ENCODE assay signal across 11 cellular contexts in genomic region chr2:234676109-234676858, GRCh38.
DNase-seq lines count a peak whose midpoint lies in the region; ATAC-seq and TF ChIP-seq lines count a peak whose summit lies in the region.
"Had no signal": no experiment of that assay in that cellular context is flagged by ENCODE, and none has a peak within 500 bp of the region (broad histone marks: within the 10 kb centered on the region; RNA-seq: fewer than 3 reads in every experiment).

No MANE protein-coding gene starts in this region.

- no peak overlapping the region for H4K91ac ChIP-seq in neuronal stem cell (ENCODE audit: low read depth, low read length, poor library complexity)

- H2BK5ac ChIP-seq in neuronal stem cell (ENCODE audit: low read length) = no peak overlapping the region

- H2BK12ac ChIP-seq in neuronal stem cell (ENCODE audit: low read length) = no peak overlapping the region

- H2BK120ac ChIP-seq in neuronal stem cell (ENCODE audit: low read depth, low read length) = no peak overlapping the region

- H3K9me3 ChIP-seq in HUES64 (ENCODE audit: insufficient read depth, low read depth, low read length) (peaks cover 11% of the 10 kb centered on the region), neuronal stem cell (replicated peaks in 1 of 2; ENCODE audit: control insufficient read depth in 2 of 2, insufficient read depth in 1 of 2, low read depth in 1 of 2, low read length in 2 of 2) (peaks cover 6 to 26% of the 10 kb centered on the region in 2 donors)

- H3K36me3 ChIP-seq in HUES64 (ENCODE audit: insufficient read depth, low read length) (no peaks in the 10 kb centered on the region), neuronal stem cell (replicated peaks in 1 of 2; ENCODE audit: control insufficient read depth in 2 of 2, insufficient read depth in 2 of 2, low read length in 2 of 2) (no peaks in the 10 kb centered on the region)

- H3K27me3 ChIP-seq in HUES64 (ENCODE audit: insufficient read depth, low read length) (no peaks in the 10 kb centered on the region), dorsolateral prefrontal cortex (peaks cover 0 to 5% (median 0%) of the 10 kb centered on the region in 45 donors), neuronal stem cell (ENCODE audit: control insufficient read depth in 3 of 3, insufficient read depth in 3 of 3, low read depth in 1 of 3, low read length in 3 of 3) (no peaks in the 10 kb centered on the region)

- WGBS in HUES64 = 55% methylated on average over 5 of the region's 5 CpGs
- WGBS in neuronal stem cell (ENCODE audit: extremely low coverage in 2 of 2, insufficient read length in 2 of 2, insufficient replicate concordance in 1 of 2), 2 donors = no CpG with 5 or more reads among the region's 5 CpGs

- peak; percentile 19 for DNase-seq in NCI-H2171 (lab: John Stamatoyannopoulos, UW)
- no peak for DNase-seq in dorsolateral prefrontal cortex
- DNase-seq in neuronal stem cell (ENCODE audit: low spot score) = no peak
- DNase-seq in NCI-H524 (lab: John Stamatoyannopoulos, UW) = no peak
- no peak for DNase-seq in SKM-1 treated with dmso at 0.1 percent for 144 hours (lab: John Stamatoyannopoulos, UW; ENCODE audit: unreplicated experiment)
- DNase-seq: activated T-cell treated with anti-CD3 and anti-CD28 coated beads, Interleukin-2, amount 50 U/mL, for 48 hours; cortex of kidney; KG1 had no signal

- H3K4me2 ChIP-seq in neuronal stem cell (ENCODE audit: insufficient read depth, low read length, poor library complexity, severe bottlenecking) = no peak overlapping the region

- intact Hi-C loops in dorsolateral prefrontal cortex (cut with DNase I) = no loop called here

- H2AFZ ChIP-seq in neuronal stem cell (ENCODE audit: low read length) = peak overlapping the region; percentile 70

- H3K14ac ChIP-seq in neuronal stem cell (ENCODE audit: low read length) = no peak overlapping the region

- H3K4me1 ChIP-seq in HUES64 (ENCODE audit: insufficient read depth, low read length) (peaks cover 37% of the 10 kb centered on the region), neuronal stem cell (ENCODE audit: control insufficient read depth in 2 of 2, insufficient read depth in 1 of 2, low read depth in 1 of 2, low read length in 2 of 2) (peaks cover 19 to 24% of the 10 kb centered on the region in 2 donors)

- H3K9ac ChIP-seq in HUES64 (ENCODE audit: low read depth, low read length) = 0 out of 2 replicates have a peak overlapping the region, but pooled peaks have one; percentile 1
- no peak overlapping the region for H3K9ac ChIP-seq in neuronal stem cell (ENCODE audit: low read depth, low read length, poor library complexity)

- H2AK5ac ChIP-seq in neuronal stem cell (ENCODE audit: low read depth, low read length) = no peak overlapping the region

- H3K18ac ChIP-seq in neuronal stem cell (ENCODE audit: low read length) = no peak overlapping the region

- no peak overlapping the region for H4K8ac ChIP-seq in neuronal stem cell (ENCODE audit: low read depth, low read length)

- H3K27ac ChIP-seq in HUES64 (ENCODE audit: low read depth, low read length) (peak overlapping the region; percentile 78; the same call in 1 of the 2 replicates), dorsolateral prefrontal cortex (peak overlapping the region in 36 of 59 donors; percentile 1 to 75 (median 40)), neuronal stem cell (replicated peaks; ENCODE audit: low read length) (peak overlapping the region; percentile 85)

- H3K23ac ChIP-seq in neuronal stem cell (ENCODE audit: low read depth, low read length, poor library complexity) = no peak overlapping the region

- no peak overlapping the region for H3K4me3 ChIP-seq in HUES64 (ENCODE audit: low read length)
- peak overlapping the region in 1 of 59 donors; percentile 33 for H3K4me3 ChIP-seq in dorsolateral prefrontal cortex
- no peak overlapping the region for H3K4me3 ChIP-seq in neuronal stem cell (ENCODE audit: low read length in 2 of 2)

- TF ChIP-seq CTCF in dorsolateral prefrontal cortex (IDR thresholded peaks at IDR 0.05 in 54 of 56, conservative IDR thresholded peaks at IDR 0.05 in 2 of 56; ENCODE audit: low read depth in 1 of 56, partially characterized antibody in 56 of 56) = no peak

- no peak overlapping the region for H3K4ac ChIP-seq in neuronal stem cell (ENCODE audit: low read length)

- ATAC-seq in HG03045 (IDR thresholded peaks at IDR 0.05; ENCODE audit: unreplicated experiment) = no peak
- no peak for ATAC-seq in HG03457 (IDR thresholded peaks at IDR 0.05; ENCODE audit: unreplicated experiment)

- H2BK15ac ChIP-seq in neuronal stem cell (ENCODE audit: low read length) = no peak overlapping the region

- peaks cover 2% of the 10 kb centered on the region for H3K79me1 ChIP-seq in neuronal stem cell (ENCODE audit: low read depth, low read length)
